27 cellular contexts compared by ENCODE assay signal in genomic region chr1:200818248-200818647, GRCh38.
"Had no signal": no experiment of that assay in that cellular context is flagged by ENCODE, and none has a peak within 500 bp of the region (broad histone marks: within the 10 kb centered on the region; RNA-seq: fewer than 3 reads in every experiment).

No MANE protein-coding gene starts in this region.

- H3K4me3 ChIP-seq: lower lobe of right lung, pancreas, prostate gland, sigmoid colon, spleen, suprapubic skin, thoracic aorta, tibial artery, upper lobe of right lung had no signal

- DNase-seq: hippocampal formation; kidney glomerular epithelial cell; left cardiac atrium; lower lobe of right lung; mammary epithelial cell; mesenchymal stem cell; naive thymus-derived CD8-positive, alpha-beta T cell; nucleus accumbens; pancreas; posterior cingulate gyrus; retina; right cardiac atrium; sigmoid colon; small intestine; spleen; stimulated activated CD4-positive, alpha-beta T cell treated with anti-CD3 and anti-CD28 coated beads, Interleukin-4, amount 100 ng/mL, for 24 hours; stimulated activated naive CD4-positive, alpha-beta T cell; tibial artery; trophoblast cell; upper lobe of right lung had no signal

- ATAC-seq: left cardiac atrium; left lobe of liver; lower lobe of right lung; naive thymus-derived CD8-positive, alpha-beta T cell; pancreas; right cardiac atrium; stimulated activated effector memory CD8-positive, alpha-beta T cell treated with anti-CD3 and anti-CD28 coated beads, Interleukin-12 subunit alpha, Interleukin-12 subunit beta, amount 100 ng/mL, for 72 hours; upper lobe of right lung had no signal

- FAIRE-seq: keratinocyte, pancreas, small intestine, urothelium cell line had no signal
